Comparison of ENCODE assay signal across 22 cellular contexts in the genomic region with DNA sequence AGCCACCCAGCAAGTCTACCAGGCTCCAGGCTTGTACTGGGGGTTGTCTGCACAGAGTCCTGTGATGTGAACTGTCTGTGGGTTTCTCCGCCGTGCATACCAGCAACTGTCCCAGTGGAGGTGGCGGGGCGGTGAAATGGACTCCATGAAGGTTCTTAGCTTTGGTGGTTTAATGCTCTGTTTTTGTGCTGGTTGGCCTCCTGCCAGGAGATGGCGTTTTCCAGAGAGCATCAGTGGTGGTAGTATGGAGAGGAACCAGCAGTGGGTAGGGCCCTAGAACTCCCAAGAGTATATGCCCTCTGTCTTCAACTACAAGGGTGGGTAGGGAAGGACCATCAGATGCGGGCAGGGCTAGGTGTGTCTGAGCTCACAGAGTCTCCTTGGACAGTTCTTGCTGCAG.
"Had no signal": no experiment of that assay in that cellular context is flagged by ENCODE, and none has a peak within 500 bp of the region (broad histone marks: within the 10 kb centered on the region; RNA-seq: fewer than 3 reads in every experiment).

No MANE protein-coding gene starts in this region.

- H3K36me3 Mint-ChIP-seq: activated CD4-positive, alpha-beta memory T cell treated with anti-CD3 and anti-CD28 coated beads for 36 hours; activated naive CD4-positive, alpha-beta T cell treated with anti-CD3 and anti-CD28 coated beads, Interleukin-2, amount 50 U/mL, for 72 hours; brain; immature natural killer cell; naive thymus-derived CD4-positive, alpha-beta T cell had no signal

- H3K4me3 ChIP-seq: left lung, lung, right lobe of liver, skin epidermis, stomach, transverse colon had no signal

- H3K27ac ChIP-seq: left lung, right lobe of liver, skin epidermis, stomach, transverse colon had no signal

- H3K36me3 ChIP-seq: left lung, right lobe of liver, stomach, transverse colon had no signal

- H3K9me3 ChIP-seq: left lung, right lobe of liver, transverse colon had no signal

- H3K27ac Mint-ChIP-seq: activated CD4-positive, alpha-beta memory T cell treated with anti-CD3 and anti-CD28 coated beads for 36 hours; activated naive CD4-positive, alpha-beta T cell treated with anti-CD3 and anti-CD28 coated beads, Interleukin-2, amount 50 U/mL, for 72 hours; activated T-cell treated with anti-CD3 and anti-CD28 coated beads, Interleukin-2, amount 50 U/mL, for 72 hours; brain; immature natural killer cell had no signal

- H3K27me3 ChIP-seq: right lobe of liver, transverse colon had no signal

- DNase-seq: activated CD4-positive, alpha-beta memory T cell treated with anti-CD3 and anti-CD28 coated beads for 36 hours; activated gamma-delta T cell; activated T-cell treated with anti-CD3 and anti-CD28 coated beads, Interleukin-2, amount 50 U/mL, for 72 hours; aorta; caudate nucleus; dermis blood vessel endothelial cell; effector CD8-positive, alpha-beta T cell; foreskin melanocyte; immature natural killer cell; left lung; naive thymus-derived CD4-positive, alpha-beta T cell; occipital lobe; right lobe of liver; stimulated activated CD4-positive, alpha-beta T cell treated with anti-CD3 and anti-CD28 coated beads, Interleukin-1b, Interleukin-23, amount 100 ng/mL, for 48 hours; stomach; T-helper 9 cell; transverse colon had no signal

- H3K27me3 Mint-ChIP-seq: brain had no signal

- H3K4me1 Mint-ChIP-seq: brain, immature natural killer cell, neural crest cell had no signal

- H3K4me1 ChIP-seq: left lung, right lobe of liver, stomach, transverse colon had no signal

- ATAC-seq: activated naive CD4-positive, alpha-beta T cell treated with anti-CD3 and anti-CD28 coated beads, Interleukin-2, amount 50 U/mL, for 72 hours; activated T-cell treated with anti-CD3 and anti-CD28 coated beads, Interleukin-2, amount 50 U/mL, for 72 hours; left lung; naive thymus-derived CD4-positive, alpha-beta T cell; right lobe of liver had no signal

- H3K9me3 Mint-ChIP-seq: activated CD4-positive, alpha-beta memory T cell treated with anti-CD3 and anti-CD28 coated beads for 36 hours; activated naive CD4-positive, alpha-beta T cell treated with anti-CD3 and anti-CD28 coated beads, Interleukin-2, amount 50 U/mL, for 72 hours; activated T-cell treated with anti-CD3 and anti-CD28 coated beads, Interleukin-2, amount 50 U/mL, for 72 hours; immature natural killer cell had no signal

- H3K4me3 Mint-ChIP-seq: activated CD4-positive, alpha-beta memory T cell treated with anti-CD3 and anti-CD28 coated beads for 36 hours; activated T-cell treated with anti-CD3 and anti-CD28 coated beads, Interleukin-2, amount 50 U/mL, for 72 hours; brain; immature natural killer cell; naive thymus-derived CD4-positive, alpha-beta T cell; neural crest cell had no signal
